ENCODE assay signal across 8 cellular contexts in genomic region chr11:76919887-76920746, GRCh38. TPM values are rescaled to one million over a fixed set of nuclear protein-coding genes. Genes with fewer than 3 reads are reported as not detected.
DNase-seq lines count a peak whose midpoint lies in the region; ATAC-seq, FAIRE-seq and TF ChIP-seq lines count a peak whose summit lies in the region.

No MANE protein-coding gene starts in this region.

- H2AFZ ChIP-seq in H9 (ENCODE audit: low read length) = no peak overlapping the region

- DNase-seq in D721Med (ENCODE audit: insufficient read length, low spot score) (no peak), H9 (peak; percentile 71), NCI-H1694 treated with DMSO at 0.1 percent for 48 hours (lab: John Stamatoyannopoulos, UW) (peak; percentile 70), T-helper 1 cell (peak in 4 of 5 donors; percentile 31 to 70 (median 52)), amniotic stem cell (lab: John Stamatoyannopoulos, UW) (peak; percentile 86), left cardiac atrium (peak; percentile 78), pulmonary artery endothelial cell (ENCODE audit: low read depth, low spot score) (peak; percentile 45)

- no peak overlapping the region for H2BK15ac ChIP-seq in H9 (ENCODE audit: low read depth, low read length)

- H3K4me3 Mint-ChIP-seq in H9 = no peak overlapping the region

- no peak overlapping the region for H3K4ac ChIP-seq in H9 (ENCODE audit: low read depth, low read length)

- H3K9ac ChIP-seq in H9 (ENCODE audit: extremely low read depth, insufficient read length, low read length) = no peak overlapping the region

- no peaks in the 10 kb centered on the region for H3K36me3 Mint-ChIP-seq in H9 (ENCODE audit: insufficient read depth in 1 of 3, low read depth in 3 of 3)

- intact Hi-C loops in left cardiac atrium (cut with DNase I) = loop anchor here (2.0 to 10.0 kb wide), 4 partner anchors 59 to 188 kb away; partner anchors contain the start of gene ACER3 (in 1 of the 2)

- no peaks in the 10 kb centered on the region for H3K79me2 ChIP-seq in H9 (ENCODE audit: insufficient read depth, low read length)

- H3K14ac ChIP-seq in H9 (ENCODE audit: insufficient read depth, low read length) = no peak overlapping the region

- H3K9me3 ChIP-seq in H9 (ENCODE audit: control insufficient read depth, low read depth, low read length) = no peaks in the 10 kb centered on the region

- no peaks in the 10 kb centered on the region for H3K9me3 Mint-ChIP-seq in H9

- H4K91ac ChIP-seq in H9 (ENCODE audit: insufficient read length, low read depth, low read length) = no peak overlapping the region

- H3K23ac ChIP-seq in H9 (ENCODE audit: insufficient read length, low read depth, low read length) = no peak overlapping the region

- H3T11ph ChIP-seq in H9 (ENCODE audit: low read length) = no peak overlapping the region

- H3K27ac ChIP-seq in H9 (ENCODE audit: insufficient read length, low read depth, low read length) = no peak overlapping the region

- H3K18ac ChIP-seq in H9 (ENCODE audit: insufficient read length, low read depth, low read length) = no peak overlapping the region

- TF ChIP-seq CTCF in D721Med (IDR thresholded peaks at IDR 0.05; ENCODE audit: insufficient read depth, missing control alignments) (peak; percentile 81), H9 (conservative IDR thresholded peaks at IDR 0.05) (peak; percentile 95)

- peaks cover 8 to 13% of the 10 kb centered on the region in 2 experiments for H3K4me1 Mint-ChIP-seq in H9

- no CpG with 5 or more reads among the region's 7 CpGs for WGBS in H9 (ENCODE audit: extremely low coverage, insufficient read length, low lambda C conversion rate)

- H3K4me1 ChIP-seq in H9 (ENCODE audit: insufficient read depth, low read length) = no peaks in the 10 kb centered on the region

- no peak overlapping the region for H2BK5ac ChIP-seq in H9 (ENCODE audit: insufficient read length, low read length)

- H3K27me3 ChIP-seq in H9 (ENCODE audit: insufficient read depth, low read length) = no peaks in the 10 kb centered on the region

- H3K23me2 ChIP-seq in H9 (ENCODE audit: insufficient read length, low read depth, low read length, poor library complexity, severe bottlenecking) = no peaks in the 10 kb centered on the region

- no peak for FAIRE-seq in D721Med (lab: Jason Lieb, UNC)

- no peak overlapping the region for H2BK12ac ChIP-seq in H9 (ENCODE audit: insufficient read length, low read depth, low read length)

- H3K56ac ChIP-seq in H9 (ENCODE audit: insufficient read length, low read depth, low read length) = no peak overlapping the region

- no peak overlapping the region for H2BK120ac ChIP-seq in H9 (ENCODE audit: low read depth, low read length, poor library complexity, severe bottlenecking)

- peak; percentile 93 to 97 for ATAC-seq in left cardiac atrium
- ATAC-seq in HG03097 (IDR thresholded peaks at IDR 0.05; ENCODE audit: low FRiP score, unreplicated experiment) = no peak

- no peaks in the 10 kb centered on the region for H3K79me1 ChIP-seq in H9 (ENCODE audit: insufficient read depth, low read depth, low read length, poor library complexity, severe bottlenecking)

- no peaks in the 10 kb centered on the region for H4K20me1 ChIP-seq in H9 (ENCODE audit: control insufficient read depth, insufficient read depth, insufficient read length)

- no peak overlapping the region for H3K27ac Mint-ChIP-seq in H9

- H4K8ac ChIP-seq in H9 (replicated peaks; ENCODE audit: insufficient read length, low read depth, low read length) = no peak overlapping the region

- H2AK5ac ChIP-seq in H9 (ENCODE audit: insufficient read length, low read length) = no peak overlapping the region

- no peak overlapping the region for H4K5ac ChIP-seq in H9 (ENCODE audit: insufficient read length, low read depth, low read length)

- no peak overlapping the region for H3K4me2 ChIP-seq in H9 (ENCODE audit: insufficient read depth, insufficient read length, low read length)

- no peaks in the 10 kb centered on the region for H3K27me3 Mint-ChIP-seq in H9 (ENCODE audit: low read depth)

- H2BK20ac ChIP-seq in H9 (ENCODE audit: low read depth, low read length, poor library complexity, severe bottlenecking) = no peak overlapping the region

RNA-seq across cellular contexts. Expression of gene ACER3, which starts 59.4 kb away (rescaled TPM):
- total RNA-seq in H9 (2021) (14.7 and 17.2 TPM in 2 replicates), left cardiac atrium (10 to 100 TPM; 12.5 to 18.1 TPM), pulmonary artery endothelial cell (11.7 and 24.5 TPM in 2 replicates)
